ENCODE assay signal across 12 cellular contexts in genomic region chr6:113530769-113531168, GRCh38.
DNase-seq lines count a peak whose midpoint lies in the region; ATAC-seq and TF ChIP-seq lines count a peak whose summit lies in the region.
"Had no signal": no experiment of that assay in that cellular context is flagged by ENCODE, and none has a peak within 500 bp of the region (broad histone marks: within the 10 kb centered on the region; RNA-seq: fewer than 3 reads in every experiment).

No MANE protein-coding gene starts in this region.

- peaks cover 6% of the 10 kb centered on the region for H3K4me1 Mint-ChIP-seq in WTC11

- POLR2A ChIA-PET in WTC11 (lab: Charles Lee) = no interaction called here

- CTCF ChIA-PET in WTC11 (lab: Charles Lee) = interaction anchor here (1.2 kb wide), 1 partner anchor 328 kb away, joined by 3 read pairs; no protein-coding TSS in a partner anchor

- peak overlapping the region; percentile 41 for H3K4me3 Mint-ChIP-seq in WTC11

- peak overlapping the region; percentile 85 for H3K27ac Mint-ChIP-seq in WTC11

- H3K4me3 ChIP-seq in fibroblast of the aortic adventitia (ENCODE audit: low read depth, low read length) = no peak overlapping the region
- H3K4me3 ChIP-seq: spleen had no signal

- no peak for TF ChIP-seq CTCF in WTC11 (IDR thresholded peaks at IDR 0.05)
- no peak for TF ChIP-seq CTCF in fibroblast of the aortic adventitia (IDR thresholded peaks at IDR 0.05; ENCODE audit: insufficient read depth, low read length)

- ATAC-seq in WTC11 (no peak), GM21723 (IDR thresholded peaks at IDR 0.05; ENCODE audit: unreplicated experiment) (no peak), HG02884 (IDR thresholded peaks at IDR 0.05; ENCODE audit: unreplicated experiment) (no peak)

- peaks cover 4% of the 10 kb centered on the region for H3K9me3 Mint-ChIP-seq in WTC11

- DNase-seq in HPDE6-E6E7 (ENCODE audit: extremely low spot score) (peak; percentile 76), WTC11 (ENCODE audit: low spot score) (no peak), fibroblast of the aortic adventitia (ENCODE audit: low read depth) (peak; percentile 58), stromal cell of bone marrow (ENCODE audit: low read depth) (peak; percentile 63), NCI-H2227 (lab: John Stamatoyannopoulos, UW; ENCODE audit: unreplicated experiment) (no peak)
- DNase-seq: activated CD4-positive, CD25-positive, alpha-beta regulatory T cell; cortex of kidney; Right ventricle myocardium superior; spleen; stimulated activated CD8-positive, alpha-beta memory T cell treated with anti-CD3 and anti-CD28 coated beads, Interleukin-4, amount 100 ng/mL, for 48 hours had no signal

- H3K36me3 Mint-ChIP-seq in WTC11 = peaks cover 2% of the 10 kb centered on the region; the same call in 1 of the 2 replicates

- no peaks in the 10 kb centered on the region for H3K27me3 Mint-ChIP-seq in WTC11 (ENCODE audit: low read depth)

TF ChIP-seq in WTC11, 78 proteins besides CTCF, POLR2A, EP300 and RAD21:
- no peak for TF ChIP-seq E2F1 (CRISPR knock-in tag; IDR thresholded peaks at IDR 0.05)
- TF ChIP-seq SOX15 (CRISPR knock-in tag; IDR thresholded peaks at IDR 0.05) = no peak
- no peak for TF ChIP-seq CBFB (CRISPR knock-in tag; IDR thresholded peaks at IDR 0.05; ENCODE audit: low read depth)

Comparison
In these comparisons a context has a peak if more than half of its experiments do, and no peak if none do; other contexts are left out.
1. DNase-seq: peak in HPDE6-E6E7 (single experiment), fibroblast of the aortic adventitia (single experiment) and stromal cell of bone marrow (single experiment); none in WTC11 (single experiment) and NCI-H2227 (single experiment).